Comparison of ENCODE assay signal across 9 cellular contexts in genomic region chr12:113467154-113467513, GRCh38. TPM values are rescaled to one million over a fixed set of nuclear protein-coding genes. Genes with fewer than 3 reads are reported as not detected.
DNase-seq lines count a peak whose midpoint lies in the region; ATAC-seq and TF ChIP-seq lines count a peak whose summit lies in the region.
"Had no signal": no experiment of that assay in that cellular context is flagged by ENCODE, and none has a peak within 500 bp of the region (broad histone marks: within the 10 kb centered on the region; RNA-seq: fewer than 3 reads in every experiment).

No MANE protein-coding gene starts in this region.

- H3K27ac ChIP-seq in GM23248 (no peak overlapping the region), RWPE2 (ENCODE audit: poor library complexity, severe bottlenecking) (no peak overlapping the region), foreskin keratinocyte (peak overlapping the region; percentile 35), gastrocnemius medialis (no peak overlapping the region), aorta (ENCODE audit: low read depth in 1 of 2, low read length in 2 of 2) (no peak overlapping the region)

- no peak overlapping the region for H3K27ac Mint-ChIP-seq in activated T-helper 2 cell treated with anti-CD3 and anti-CD28 coated beads, Interferon-gamma antibody, Interleukin-2, Interleukin-4, amounts not matched to agents 10 μg/mL and 5 μg/mL and 100 μg/mL, durations not matched to agents 14 hours and 24 hours and 36 hours

- peaks cover 93% of the 10 kb centered on the region for H3K27me3 ChIP-seq in GM23248 (replicated peaks; ENCODE audit: insufficient read depth)
- H3K27me3 ChIP-seq in RWPE2 (ENCODE audit: insufficient read depth, poor library complexity, severe bottlenecking): peaks cover 99% of the 10 kb centered on the region
- peaks cover 99% of the 10 kb centered on the region for H3K27me3 ChIP-seq in foreskin keratinocyte
- peaks cover 89 to 99% (median 99%) of the 10 kb centered on the region in 3 donors for H3K27me3 ChIP-seq in gastrocnemius medialis
- peaks cover 0 to 1% of the 10 kb centered on the region in 2 donors for H3K27me3 ChIP-seq in aorta (ENCODE audit: control insufficient read depth in 1 of 2, insufficient read depth in 2 of 2, low read length in 1 of 2)

- no peak overlapping the region for H3K4me3 Mint-ChIP-seq in activated T-helper 2 cell treated with anti-CD3 and anti-CD28 coated beads, Interferon-gamma antibody, Interleukin-2, Interleukin-4, amounts not matched to agents 10 μg/mL and 5 μg/mL and 100 μg/mL, durations not matched to agents 14 hours and 24 hours and 36 hours (ENCODE audit: low read depth)

- no peaks in the 10 kb centered on the region for H3K36me3 Mint-ChIP-seq in activated T-helper 2 cell treated with anti-CD3 and anti-CD28 coated beads, Interferon-gamma antibody, Interleukin-2, Interleukin-4, amounts not matched to agents 10 μg/mL and 5 μg/mL and 100 μg/mL, durations not matched to agents 14 hours and 24 hours and 36 hours (ENCODE audit: low read depth)

- H2AFZ ChIP-seq in GM23248: peak overlapping the region; percentile 66; the same call in 1 of the 2 replicates

- H3K9me3 Mint-ChIP-seq in activated T-helper 2 cell treated with anti-CD3 and anti-CD28 coated beads, Interferon-gamma antibody, Interleukin-2, Interleukin-4, amounts not matched to agents 10 μg/mL and 5 μg/mL and 100 μg/mL, durations not matched to agents 14 hours and 24 hours and 36 hours: no peaks in the 10 kb centered on the region

- H3K4me3 ChIP-seq in GM23248: peak overlapping the region; percentile 55
- peak overlapping the region; percentile 31 for H3K4me3 ChIP-seq in RWPE2 (ENCODE audit: severe bottlenecking)
- peak overlapping the region; percentile 6 to 39 (median 39) for H3K4me3 ChIP-seq in gastrocnemius medialis
- peak overlapping the region in 1 of 2 donors; percentile 39 for H3K4me3 ChIP-seq in aorta (ENCODE audit: low read length in 2 of 2)

- H3K4me1 ChIP-seq in GM23248 (ENCODE audit: insufficient read depth): no peaks in the 10 kb centered on the region; the same call in 1 of the 2 replicates
- no peaks in the 10 kb centered on the region for H3K4me1 ChIP-seq in RWPE2 (ENCODE audit: insufficient read depth, poor library complexity, severe bottlenecking)
- H3K4me1 ChIP-seq in foreskin keratinocyte: no peaks in the 10 kb centered on the region
- H3K4me1 ChIP-seq in gastrocnemius medialis: peaks cover 22 to 27% of the 10 kb centered on the region in 2 donors
- no peaks in the 10 kb centered on the region for H3K4me1 ChIP-seq in aorta (ENCODE audit: control insufficient read depth in 1 of 2, insufficient read depth in 2 of 2, low read length in 2 of 2)

- H3K79me2 ChIP-seq in GM23248 (ENCODE audit: insufficient read depth): no peaks in the 10 kb centered on the region

- no peaks in the 10 kb centered on the region for H3K9me2 ChIP-seq in GM23248 (ENCODE audit: insufficient read depth)

- H3K4me1 Mint-ChIP-seq in activated T-helper 2 cell treated with anti-CD3 and anti-CD28 coated beads, Interferon-gamma antibody, Interleukin-2, Interleukin-4, amounts not matched to agents 10 μg/mL and 5 μg/mL and 100 μg/mL, durations not matched to agents 14 hours and 24 hours and 36 hours (ENCODE audit: low read depth): peaks cover 9% of the 10 kb centered on the region

- DNase-seq in GM23248: no peak
- DNase-seq in RWPE2 (ENCODE audit: low spot score): no peak
- peak in 1 of 2 donors; percentile 14 for DNase-seq in foreskin keratinocyte
- DNase-seq in gastrocnemius medialis: no peak
- DNase-seq in aorta: no peak
- no peak for DNase-seq in G401 (ENCODE audit: low spot score)
- DNase-seq in activated T-helper 2 cell treated with anti-CD3 and anti-CD28 coated beads, Interferon-gamma antibody, Interleukin-2, Interleukin-4, amounts not matched to agents 10 μg/mL and 5 μg/mL and 100 μg/mL, durations not matched to agents 14 hours and 24 hours and 36 hours (ENCODE audit: low spot score): no peak

- no peaks in the 10 kb centered on the region for H3F3A ChIP-seq in GM23248 (ENCODE audit: insufficient read depth)

- peaks cover 68% of the 10 kb centered on the region for H3K27me3 Mint-ChIP-seq in activated T-helper 2 cell treated with anti-CD3 and anti-CD28 coated beads, Interferon-gamma antibody, Interleukin-2, Interleukin-4, amounts not matched to agents 10 μg/mL and 5 μg/mL and 100 μg/mL, durations not matched to agents 14 hours and 24 hours and 36 hours (ENCODE audit: low read depth)

- H3K9ac ChIP-seq in GM23248: no peak overlapping the region

- WGBS in GM23248 (ENCODE audit: low coverage in 1 of 2, low lambda C conversion rate in 2 of 2, missing lambda C conversion rate in 2 of 2), 2 experiments: 1 to 2% methylated on average over 19 to 30 of the region's 30 CpGs
- 2 to 3% methylated on average over 30 of the region's 30 CpGs for WGBS in aorta, 2 donors

- H3K9me3 ChIP-seq in GM23248 (ENCODE audit: low read depth): no peaks in the 10 kb centered on the region
- H3K9me3 ChIP-seq in RWPE2 (ENCODE audit: severe bottlenecking): no peaks in the 10 kb centered on the region
- no peaks in the 10 kb centered on the region for H3K9me3 ChIP-seq in gastrocnemius medialis
- H3K9me3 ChIP-seq in aorta (ENCODE audit: control insufficient read depth, low read length): no peaks in the 10 kb centered on the region

- intact Hi-C loops in gastrocnemius medialis (cut with DNase I; ENCODE audit: low total_unique reads): no loop called here
- intact Hi-C loops in aorta (cut with DNase I): no loop called here
- intact Hi-C loops in activated T-helper 2 cell treated with anti-CD3 and anti-CD28 coated beads, Interferon-gamma antibody, Interleukin-2, Interleukin-4, amounts not matched to agents 10 μg/mL and 5 μg/mL and 100 μg/mL, durations not matched to agents 14 hours and 24 hours and 36 hours (cut with micrococcal nuclease): loop anchor here (2.0 kb wide), 2 partner anchors 934 to 978 kb away; no protein-coding TSS in a partner anchor

- no peak for ATAC-seq in RWPE2 (ENCODE audit: low read depth)
- no peak for ATAC-seq in foreskin keratinocyte
- ATAC-seq in gastrocnemius medialis: no peak
- ATAC-seq in aorta (ENCODE audit: low FRiP score): no peak
- ATAC-seq in GM21515 (IDR thresholded peaks at IDR 0.05; ENCODE audit: unreplicated experiment): no peak

- TF ChIP-seq CTCF in RWPE2 (IDR thresholded peaks at IDR 0.05; ENCODE audit: poor library complexity, severe bottlenecking) (no peak), foreskin keratinocyte (conservative IDR thresholded peaks at IDR 0.05) (no peak), gastrocnemius medialis (IDR thresholded peaks at IDR 0.05 in 4 of 5, conservative IDR thresholded peaks at IDR 0.05 in 1 of 5) (no peak)

- no peak for TF ChIP-seq POLR2A in gastrocnemius medialis (IDR thresholded peaks at IDR 0.05)

- H4K20me1 ChIP-seq in GM23248 (ENCODE audit: insufficient read depth): no peaks in the 10 kb centered on the region

- in situ Hi-C loops in GM23248 (cut with MboI) (loop anchor here (25.0 kb wide), 1 partner anchor 445 kb away; no protein-coding TSS in a partner anchor), gastrocnemius medialis (cut with MboI; ENCODE audit: low sequenced_read_pairs in 4 of 4) (loop anchor here (25.0 kb wide), 1 partner anchor 445 kb away; no protein-coding TSS in a partner anchor), G401 (cut with HindIII; ENCODE audit: low sequenced_read_pairs) (no loop called here)

- H3K4me2 ChIP-seq in GM23248 (ENCODE audit: unreplicated experiment): peak overlapping the region; percentile 68

- H3K36me3 ChIP-seq in GM23248 (ENCODE audit: low read depth) (no peaks in the 10 kb centered on the region), RWPE2 (ENCODE audit: low read depth) (no peaks in the 10 kb centered on the region), gastrocnemius medialis (no peaks in the 10 kb centered on the region), aorta (ENCODE audit: control insufficient read depth in 1 of 2, insufficient read depth in 2 of 2, low read length in 1 of 2) (no peaks in the 10 kb centered on the region)

RNA-seq across cellular contexts. Expression of gene LHX5, which starts 4.5 kb away (rescaled TPM):
- not detected in 2 replicates for total RNA-seq in GM23248 (2014; rRNA removed; shearing (Covaris generic))
- polyA plus RNA-seq in GM23248 (2016; fragmentation: Nextera tagmentation; extraction: Ambion mirVana) (not detected in 2 replicates), foreskin keratinocyte (0.10 and 0.31 TPM in 2 replicates), aorta (not detected)
- total RNA-seq in foreskin keratinocyte (0.11 and 0.24 TPM in 2 replicates), gastrocnemius medialis (not detected), aorta (not detected)
- not detected in 2 replicates for total RNA-seq in G401 (2014; rRNA removed; shearing (Covaris generic))
- total RNA-seq in activated T-helper 2 cell treated with anti-CD3 and anti-CD28 coated beads, Interferon-gamma antibody, Interleukin-2, Interleukin-4, amounts not matched to agents 10 μg/mL and 5 μg/mL and 100 μg/mL, durations not matched to agents 14 hours and 24 hours and 36 hours: not detected in 2 replicates
- total RNA-seq: OCI-LY7 had no signal

RNA-seq across cellular contexts. Expression of gene SDSL, which starts 45.0 kb away (rescaled TPM):
- total RNA-seq in GM23248 (2014; rRNA removed; shearing (Covaris generic)): 5.1 and 6.3 TPM in 2 replicates
- 13.4 and 14.6 TPM in 2 replicates for polyA plus RNA-seq in GM23248 (2016; fragmentation: Nextera tagmentation; extraction: Ambion mirVana)
- 1.2 and 3.4 TPM in 2 replicates for total RNA-seq in foreskin keratinocyte
- polyA plus RNA-seq in foreskin keratinocyte: 1.9 and 6.2 TPM in 2 replicates
- total RNA-seq in gastrocnemius medialis: 1 to 10 TPM in 1 of 4 donors, under 1 TPM in 2, not detected in 1; 0.91 to 1.4 (median 0.98) TPM
- total RNA-seq in aorta: 1 to 10 TPM; 3.8 to 4.5 TPM
- polyA plus RNA-seq in aorta: 10 to 100 TPM in 1 of 2 donors, 1 to 10 TPM in 1; 9.1 to 13.4 TPM
- 18.5 and 32.0 TPM in 2 replicates for total RNA-seq in G401 (2014; rRNA removed; shearing (Covaris generic))
- 0.46 and 0.67 TPM in 2 replicates for total RNA-seq in activated T-helper 2 cell treated with anti-CD3 and anti-CD28 coated beads, Interferon-gamma antibody, Interleukin-2, Interleukin-4, amounts not matched to agents 10 μg/mL and 5 μg/mL and 100 μg/mL, durations not matched to agents 14 hours and 24 hours and 36 hours
- total RNA-seq: OCI-LY7 had no signal
